Comparison of ENCODE assay signal across 1 cellular context in genomic region chr16:1983544-1984346, GRCh38.
TF ChIP-seq lines count a peak whose summit lies in the region.

TSS of gene GFER (plus strand) at chr16:1984193. CDS start at chr16:1984219, 26 bp downstream.

TF ChIP-seq in HepG2, 621 proteins besides CTCF, POLR2A, EP300 and RAD21 (continued from another document and continues in another):
- TF ChIP-seq ZNF687 (CRISPR knock-in tag; IDR thresholded peaks at IDR 0.05): peak; percentile 81
- peak; percentile 91 for TF ChIP-seq CCDC6 (CRISPR knock-in tag; IDR thresholded peaks at IDR 0.05)
- TF ChIP-seq ZNF329 (CRISPR knock-in tag; IDR thresholded peaks at IDR 0.05; ENCODE audit: low read depth): peak; percentile 73; the same call in 1 of the 2 replicates
- no peak; the same call in none of the 2 replicates for TF ChIP-seq ZNF235 (CRISPR knock-in tag; IDR thresholded peaks at IDR 0.05; ENCODE audit: borderline replicate concordance)
- peak; percentile 34; the same call in 1 of the 2 replicates for TF ChIP-seq STAG1 (CRISPR knock-in tag; IDR thresholded peaks at IDR 0.05)
- 0 out of 2 replicates have a peak, but pooled peaks have one; percentile 14 for TF ChIP-seq ZNF468 (CRISPR knock-in tag; IDR thresholded peaks at IDR 0.05)
- peak; percentile 25; the same call in 1 of the 2 replicates for TF ChIP-seq ZNF264 (CRISPR knock-in tag; IDR thresholded peaks at IDR 0.05)
- TF ChIP-seq SALL2 (CRISPR knock-in tag; IDR thresholded peaks at IDR 0.05): peak; percentile 90
- TF ChIP-seq ZZZ3 (CRISPR knock-in tag; IDR thresholded peaks at IDR 0.05; ENCODE audit: borderline replicate concordance): no peak
- peak; percentile 40; the same call in 1 of the 2 replicates for TF ChIP-seq NFE2L1 (CRISPR knock-in tag; IDR thresholded peaks at IDR 0.05; ENCODE audit: borderline replicate concordance)
- peak; percentile 71 for TF ChIP-seq KLF12 (CRISPR knock-in tag; IDR thresholded peaks at IDR 0.05; ENCODE audit: borderline replicate concordance)
- TF ChIP-seq HOXA3 (CRISPR knock-in tag; IDR thresholded peaks at IDR 0.05): peak; percentile 96
- TF ChIP-seq ZNF674 (CRISPR knock-in tag; IDR thresholded peaks at IDR 0.05; ENCODE audit: low read depth): no peak
- TF ChIP-seq ZNF607 (CRISPR knock-in tag; IDR thresholded peaks at IDR 0.05; ENCODE audit: borderline replicate concordance): peak; percentile 11; the same call in 1 of the 2 replicates
- TF ChIP-seq ZBTB26 (CRISPR knock-in tag; IDR thresholded peaks at IDR 0.05; ENCODE audit: borderline replicate concordance): no peak
- no peak for TF ChIP-seq ZFP82 (CRISPR knock-in tag; IDR thresholded peaks at IDR 0.05; ENCODE audit: borderline replicate concordance)
- TF ChIP-seq MXD3 (CRISPR knock-in tag; IDR thresholded peaks at IDR 0.05): peak; percentile 80
- TF ChIP-seq FOXA3 (CRISPR knock-in tag; IDR thresholded peaks at IDR 0.05): peak; percentile 60
- 0 out of 2 replicates have a peak, but pooled peaks have one; percentile 64 for TF ChIP-seq ZBTB42 (CRISPR knock-in tag; IDR thresholded peaks at IDR 0.05)
- TF ChIP-seq FOSL2 (CRISPR knock-in tag; IDR thresholded peaks at IDR 0.05): peak; percentile 15; the same call in 1 of the 2 replicates
- TF ChIP-seq TMF1 (CRISPR knock-in tag; IDR thresholded peaks at IDR 0.05; ENCODE audit: low read depth): peak; percentile 23
- 0 out of 2 replicates have a peak, but pooled peaks have one; percentile 57 for TF ChIP-seq KLF13 (CRISPR knock-in tag; IDR thresholded peaks at IDR 0.05)
- no peak for TF ChIP-seq NFRKB (IDR thresholded peaks at IDR 0.05)
- TF ChIP-seq RFXAP (CRISPR knock-in tag; IDR thresholded peaks at IDR 0.05; ENCODE audit: borderline replicate concordance): peak; percentile 48; the same call in 1 of the 2 replicates
- TF ChIP-seq ZFP91 (CRISPR knock-in tag; IDR thresholded peaks at IDR 0.05; ENCODE audit: borderline replicate concordance): peak; percentile 88; the same call in 1 of the 2 replicates
- TF ChIP-seq ZNF124 (CRISPR knock-in tag; IDR thresholded peaks at IDR 0.05): peak; percentile 40; the same call in 1 of the 2 replicates
- TF ChIP-seq HNF4A (CRISPR knock-in tag; IDR thresholded peaks at IDR 0.05): peak; percentile 48; the same call in 1 of the 2 replicates
- TF ChIP-seq FOSL1 (CRISPR knock-in tag; IDR thresholded peaks at IDR 0.05; ENCODE audit: borderline replicate concordance): no peak
- no peak for TF ChIP-seq ZNF337 (CRISPR knock-in tag; IDR thresholded peaks at IDR 0.05; ENCODE audit: borderline replicate concordance, low read depth)
- no peak; the same call in 1 of the 2 replicates for TF ChIP-seq ZFP90 (CRISPR knock-in tag; IDR thresholded peaks at IDR 0.05; ENCODE audit: borderline replicate concordance)
- peak; percentile 98 for TF ChIP-seq YY1 (IDR thresholded peaks at IDR 0.05; ENCODE audit: insufficient read depth, insufficient replicate concordance, low read depth, low read length)
- TF ChIP-seq NRL (CRISPR knock-in tag; IDR thresholded peaks at IDR 0.05; ENCODE audit: borderline replicate concordance): peak; percentile 33; the same call in 1 of the 2 replicates
- peak; percentile 98 for TF ChIP-seq HNRNPLL (IDR thresholded peaks at IDR 0.05; ENCODE audit: low read depth, low read length, poor library complexity, severe bottlenecking)
- no peak for TF ChIP-seq ZFP41 (CRISPR knock-in tag; IDR thresholded peaks at IDR 0.05; ENCODE audit: borderline replicate concordance)
- 0 out of 2 replicates have a peak, but pooled peaks have one; percentile 38 for TF ChIP-seq ISL2 (CRISPR knock-in tag; IDR thresholded peaks at IDR 0.05)
- peak; percentile 83 for TF ChIP-seq ZNF777 (CRISPR knock-in tag; IDR thresholded peaks at IDR 0.05)
- TF ChIP-seq HDAC2 (CRISPR knock-in tag; IDR thresholded peaks at IDR 0.05): peak; percentile 68
- TF ChIP-seq NAIF1 (CRISPR knock-in tag; IDR thresholded peaks at IDR 0.05; ENCODE audit: borderline replicate concordance): peak; percentile 93
- peak; percentile 77 for TF ChIP-seq SIN3B (IDR thresholded peaks at IDR 0.05; ENCODE audit: low read length)
- no peak for TF ChIP-seq ZNF7 (CRISPR knock-in tag; IDR thresholded peaks at IDR 0.05)
- no peak for TF ChIP-seq PLRG1 (conservative IDR thresholded peaks at IDR 0.05)
- TF ChIP-seq ZNF776 (CRISPR knock-in tag; IDR thresholded peaks at IDR 0.05): 0 out of 2 replicates have a peak, but pooled peaks have one; percentile 51
- TF ChIP-seq HOXA5 (CRISPR knock-in tag; IDR thresholded peaks at IDR 0.05): no peak; the same call in 1 of the 2 replicates
- TF ChIP-seq ZNF18 (CRISPR knock-in tag; IDR thresholded peaks at IDR 0.05; ENCODE audit: insufficient replicate concordance): peak; percentile 42
- TF ChIP-seq MEIS2 (CRISPR knock-in tag; IDR thresholded peaks at IDR 0.05): peak; percentile 52; the same call in 1 of the 2 replicates
- TF ChIP-seq ZNF547 (CRISPR knock-in tag; IDR thresholded peaks at IDR 0.05): 0 out of 2 replicates have a peak, but pooled peaks have one; percentile 57
- no peak for TF ChIP-seq PRPF4 (IDR thresholded peaks at IDR 0.05; ENCODE audit: low read depth, low read length, poor library complexity, severe bottlenecking)
- no peak for TF ChIP-seq CREBL2 (CRISPR knock-in tag; IDR thresholded peaks at IDR 0.05; ENCODE audit: borderline replicate concordance)
- TF ChIP-seq MYC (CRISPR knock-in tag; IDR thresholded peaks at IDR 0.05; ENCODE audit: borderline replicate concordance): peak; percentile 59
- peak; percentile 7; the same call in 1 of the 2 replicates for TF ChIP-seq PBX3 (CRISPR knock-in tag; IDR thresholded peaks at IDR 0.05; ENCODE audit: borderline replicate concordance)
- TF ChIP-seq RNF2 (conservative IDR thresholded peaks at IDR 0.05; ENCODE audit: low read depth): no peak
- TF ChIP-seq NFATC3 (CRISPR knock-in tag; IDR thresholded peaks at IDR 0.05): no peak
- peak; percentile 16; the same call in 1 of the 2 replicates for TF ChIP-seq ZNF878 (CRISPR knock-in tag; IDR thresholded peaks at IDR 0.05)
- TF ChIP-seq NCOR1 (IDR thresholded peaks at IDR 0.05; ENCODE audit: borderline replicate concordance, low read length): peak; percentile 71; the same call in 1 of the 2 replicates
- TF ChIP-seq ZNF574 (CRISPR knock-in tag; IDR thresholded peaks at IDR 0.05): peak; percentile 91
- TF ChIP-seq PHF20 (CRISPR knock-in tag; IDR thresholded peaks at IDR 0.05): peak; percentile 77
- TF ChIP-seq RBM22 (optimal IDR thresholded peaks at IDR 0.05; ENCODE audit: low read length): peak; percentile 91
- 0 out of 2 replicates have a peak, but pooled peaks have one; percentile 52 for TF ChIP-seq ZBTB2 (CRISPR knock-in tag; IDR thresholded peaks at IDR 0.05; ENCODE audit: low read depth)
